24 cellular contexts compared by ENCODE assay signal in genomic region chr11:134392953-134393615, GRCh38. TPM values are rescaled to one million over a fixed set of nuclear protein-coding genes. Genes with fewer than 3 reads are reported as not detected.
"Had no signal": no experiment of that assay in that cellular context is flagged by ENCODE, and none has a peak within 500 bp of the region (broad histone marks: within the 10 kb centered on the region; RNA-seq: fewer than 3 reads in every experiment).

No MANE protein-coding gene starts in this region.

- H3K4me3 Mint-ChIP-seq: effector memory CD8-positive, alpha-beta T cell; naive thymus-derived CD8-positive, alpha-beta T cell; nephron progenitor cell; stimulated activated effector memory CD8-positive, alpha-beta T cell treated with anti-CD3 and anti-CD28 coated beads, Interleukin-12 subunit alpha, Interleukin-12 subunit beta, amount 100 ng/mL, for 72 hours; type B pancreatic cell had no signal

- H3K36me3 Mint-ChIP-seq: naive thymus-derived CD8-positive, alpha-beta T cell; type B pancreatic cell had no signal

- ATAC-seq: effector memory CD8-positive, alpha-beta T cell; naive thymus-derived CD8-positive, alpha-beta T cell; stimulated activated effector memory CD8-positive, alpha-beta T cell treated with anti-CD3 and anti-CD28 coated beads, Interleukin-12 subunit alpha, Interleukin-12 subunit beta, amount 100 ng/mL, for 72 hours had no signal

- H3K36me3 ChIP-seq: esophagus squamous epithelium, lower lobe of right lung, prostate gland, right atrium auricular region, sigmoid colon, stomach, thyroid gland had no signal

- H3K27ac ChIP-seq: coronary artery, esophagus squamous epithelium, lower lobe of right lung, prostate gland, right atrium auricular region, sigmoid colon, stomach, thyroid gland had no signal

- DNase-seq: dermis blood vessel endothelial cell; effector memory CD8-positive, alpha-beta T cell; erythroblast; esophagus squamous epithelium; foreskin melanocyte; left ventricle myocardium superior; lower lobe of right lung; naive thymus-derived CD8-positive, alpha-beta T cell; sigmoid colon; stimulated activated CD4-positive, alpha-beta T cell treated with anti-CD3 and anti-CD28 coated beads, Interleukin-2, amount 100 ng/mL, for 24 hours; stimulated activated CD4-positive, alpha-beta T cell treated with anti-CD3 and anti-CD28 coated beads, Interleukin-4, amount 100 ng/mL, for 24 hours; stimulated activated naive CD4-positive, alpha-beta T cell treated with Interleukin-2 at 50 U/mL for 16 hours had no signal

- H3K27ac Mint-ChIP-seq: effector memory CD8-positive, alpha-beta T cell; naive thymus-derived CD8-positive, alpha-beta T cell; nephron progenitor cell; stimulated activated effector memory CD8-positive, alpha-beta T cell treated with anti-CD3 and anti-CD28 coated beads, Interleukin-12 subunit alpha, Interleukin-12 subunit beta, amount 100 ng/mL, for 72 hours; type B pancreatic cell had no signal

- H3K4me1 Mint-ChIP-seq: naive thymus-derived CD8-positive, alpha-beta T cell; nephron progenitor cell had no signal

- H3K4me1 ChIP-seq: esophagus squamous epithelium, lower lobe of right lung, right atrium auricular region, sigmoid colon, thyroid gland had no signal

- FAIRE-seq: endometrium, keratinocyte, urothelium cell line had no signal

- H3K4me3 ChIP-seq: coronary artery, esophagus squamous epithelium, lower lobe of right lung, prostate gland, right atrium auricular region, sigmoid colon, stomach, thyroid gland had no signal

- H3K27me3 ChIP-seq: right atrium auricular region, thyroid gland had no signal

- H3K9me3 Mint-ChIP-seq: effector memory CD8-positive, alpha-beta T cell; naive thymus-derived CD8-positive, alpha-beta T cell; nephron progenitor cell; stimulated activated effector memory CD8-positive, alpha-beta T cell treated with anti-CD3 and anti-CD28 coated beads, Interleukin-12 subunit alpha, Interleukin-12 subunit beta, amount 100 ng/mL, for 72 hours; type B pancreatic cell had no signal

- H3K9me3 ChIP-seq: esophagus squamous epithelium, lower lobe of right lung, prostate gland, right atrium auricular region, sigmoid colon, stomach, thyroid gland had no signal

RNA-seq across cellular contexts. Expression of gene B3GAT1, which starts 19.0 kb away (rescaled TPM):
- total RNA-seq: dermis blood vessel endothelial cell, myocyte had no signal
- polyA plus RNA-seq: naive thymus-derived CD8-positive, alpha-beta T cell had no signal
